29 cellular contexts compared by ENCODE assay signal in the genomic region with DNA sequence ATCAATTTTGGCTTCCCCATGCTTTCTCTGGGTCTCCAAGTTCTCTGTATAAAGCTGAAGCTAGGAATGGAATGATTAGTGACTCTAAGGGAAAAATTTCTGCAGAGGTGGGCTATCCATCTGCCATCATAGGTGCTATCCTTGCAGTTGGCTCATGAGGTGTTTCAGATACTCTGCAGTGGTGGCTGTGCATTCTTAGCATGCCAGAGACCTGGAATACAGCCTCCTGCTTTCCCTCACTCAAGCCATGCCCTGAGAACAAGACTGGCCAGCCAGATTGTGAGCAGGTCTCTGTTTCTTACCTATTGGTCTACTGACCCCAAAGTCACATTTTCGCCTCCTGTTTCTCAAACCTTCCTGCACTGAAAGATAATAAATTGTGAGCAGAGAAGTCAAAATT.
"Had no signal": no experiment of that assay in that cellular context is flagged by ENCODE, and none has a peak within 500 bp of the region (broad histone marks: within the 10 kb centered on the region; RNA-seq: fewer than 3 reads in every experiment).

No MANE protein-coding gene starts in this region.

- DNase-seq: activated B cell treated with CpG ODN at 0.5 μM for 24 hours; activated CD4-positive, alpha-beta T cell treated with anti-CD3 and anti-CD28 coated beads for 48 hours; activated CD4-positive, alpha-beta T cell treated with anti-CD3 and anti-CD28 coated beads, Interleukin-2, amount 50 U/mL, for 1 hour; activated CD4-positive, alpha-beta T cell treated with anti-CD3 and anti-CD28 coated beads, Interleukin-2, amount 50 U/mL, for 48 hours; activated CD8-positive, alpha-beta memory T cell treated with anti-CD3 and anti-CD28 coated beads for 24 hours; activated CD8-positive, alpha-beta T cell treated with anti-CD3 and anti-CD28 coated beads for 36 hours; activated effector memory CD4-positive, alpha-beta T cell treated with Interleukin-2 at 50 U/mL for 16 hours; activated gamma-delta T cell treated with Interleukin-2 at 50 U/mL for 16 hours; activated naive CD4-positive, alpha-beta T cell treated with anti-CD3 and anti-CD28 coated beads for 36 hours; activated naive CD8-positive, alpha-beta T cell treated with anti-CD3 and anti-CD28 coated beads for 36 hours; activated naive CD8-positive, alpha-beta T cell treated with anti-CD3 and anti-CD28 coated beads, Interleukin-2, amount 50 U/mL, for 24 hours; activated T-cell treated with anti-CD3 and anti-CD28 coated beads, Interleukin-2, amount 50 U/mL, for 4 hours; adrenal gland; amygdala; aorta; body of pancreas; cortex of kidney; dermis blood vessel endothelial cell; effector CD4-positive, alpha-beta T cell; effector memory CD8-positive, alpha-beta T cell; erythroblast; foreskin keratinocyte; gastrocnemius medialis; glutamatergic neuron; T-helper 2 cell had no signal

- H3K9me3 ChIP-seq: adrenal gland, body of pancreas, gastrocnemius medialis had no signal

- H3K27ac ChIP-seq: adrenal gland, body of pancreas, esophagus muscularis mucosa, foreskin keratinocyte, gastrocnemius medialis, VCaP had no signal

- ATAC-seq: activated CD4-positive, CD25-positive, alpha-beta regulatory T cell treated with anti-CD3 and anti-CD28 coated beads, Interleukin-2, amount 50 U/mL, for 24 hours; activated CD8-positive, alpha-beta T cell treated with anti-CD3 and anti-CD28 coated beads for 36 hours; activated naive CD8-positive, alpha-beta T cell treated with anti-CD3 and anti-CD28 coated beads, Interleukin-2, amount 50 U/mL, for 24 hours; activated T-cell treated with anti-CD3 and anti-CD28 coated beads, Interleukin-2, amount 50 U/mL, for 4 hours; activated T-helper 17 cell treated with anti-CD3 and anti-CD28 coated beads, Interleukin-2, amount 50 U/mL, for 72 hours; body of pancreas; effector memory CD8-positive, alpha-beta T cell; foreskin keratinocyte; gastrocnemius medialis had no signal

- H3K4me1 ChIP-seq: adrenal gland, body of pancreas, esophagus muscularis mucosa, foreskin keratinocyte, gastrocnemius medialis had no signal

- H3K27me3 ChIP-seq: adrenal gland, body of pancreas, esophagus muscularis mucosa, foreskin keratinocyte, gastrocnemius medialis had no signal

- H3K36me3 ChIP-seq: adrenal gland, esophagus muscularis mucosa, gastrocnemius medialis had no signal

- H3K4me3 ChIP-seq: adrenal gland, body of pancreas, esophagus muscularis mucosa, gastrocnemius medialis had no signal
